In the genomic region with DNA sequence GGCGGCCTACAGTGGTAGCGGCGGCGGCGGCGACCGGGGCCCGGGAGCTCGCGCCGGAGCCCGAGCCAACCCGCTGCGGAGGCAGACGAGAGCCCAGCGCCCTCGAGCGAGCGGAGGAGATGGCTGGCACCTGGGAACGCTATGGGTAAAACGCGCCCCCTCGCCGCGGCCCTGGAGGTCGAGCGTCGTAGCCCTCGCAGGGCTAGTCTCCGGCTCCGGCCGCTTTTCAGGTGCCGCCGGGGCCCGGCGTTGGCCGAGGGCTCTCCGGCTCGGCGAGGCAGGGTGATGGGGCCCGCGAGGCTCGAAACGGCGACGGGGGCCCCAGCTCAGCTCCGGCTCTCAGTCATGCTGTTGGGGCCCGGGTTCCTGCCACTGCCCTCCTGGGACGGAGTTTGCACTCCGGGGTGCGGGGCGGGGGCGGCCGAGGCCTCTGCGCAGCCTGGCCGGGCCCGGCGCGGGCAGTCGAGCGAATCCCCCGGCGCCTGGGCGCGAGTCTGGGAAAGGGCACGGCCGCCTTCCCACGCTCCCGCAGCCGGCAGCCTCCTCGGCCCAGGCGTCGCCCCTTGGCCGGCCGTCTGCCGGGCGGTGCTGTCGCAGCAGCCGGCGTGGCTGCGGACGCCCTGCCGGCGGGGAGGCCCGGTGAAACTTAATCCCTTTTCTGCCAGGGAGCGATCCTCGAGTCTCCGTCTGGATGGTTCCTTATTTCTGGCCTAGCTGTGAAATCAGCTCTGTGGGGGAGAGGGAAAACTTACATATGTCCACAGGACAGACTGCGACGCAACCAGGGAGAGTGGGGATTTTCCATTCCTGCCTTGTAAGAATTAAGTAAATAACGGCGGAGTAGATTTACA, we compare ENCODE assay signal across 8 cellular contexts. TPM values are rescaled to one million over a fixed set of nuclear protein-coding genes. Genes with fewer than 3 reads are reported as not detected.
DNase-seq lines count a peak whose midpoint lies in the region; ATAC-seq and TF ChIP-seq lines count a peak whose summit lies in the region.

No MANE protein-coding gene starts in this region.

- peak; percentile 69 to 82 for ATAC-seq in naive thymus-derived CD8-positive, alpha-beta T cell

- H3K36me3 Mint-ChIP-seq in naive thymus-derived CD8-positive, alpha-beta T cell: no peaks in the 10 kb centered on the region

- TF ChIP-seq CTCF in testis (IDR thresholded peaks at IDR 0.05): no peak

- no peaks in the 10 kb centered on the region for H3K9me3 Mint-ChIP-seq in naive thymus-derived CD8-positive, alpha-beta T cell

- H3K4me1 ChIP-seq in testis: no peaks in the 10 kb centered on the region

- 1% methylated on average over 5 to 37 of the region's 92 CpGs for whole genome bisulfite sequencing in testis, 2 donors

- H3K27me3 Mint-ChIP-seq in naive thymus-derived CD8-positive, alpha-beta T cell: peaks cover 0 to 4% (median 0%) of the 10 kb centered on the region in 5 donors

- peak overlapping the region; percentile 79 to 93 (median 90) for H3K4me3 Mint-ChIP-seq in naive thymus-derived CD8-positive, alpha-beta T cell

- POLR2A ChIA-PET in HEK293T (lab: Yijun Ruan, JAX): interaction anchor here (0.7 to 1.4 kb wide), 3 partner anchors 12 to 51 kb away, joined by 3 to 4 read pairs (median 3); partner anchors contain the start of genes NCBP2L and TSC22D3
- POLR2A ChIA-PET in naive thymus-derived CD8-positive, alpha-beta T cell (lab: Charles Lee): interaction anchor here (0.7 to 3.0 kb wide), 12 partner anchors 12 to 265 kb away, joined by 3 to 18 read pairs (median 5); partner anchors contain the start of genes ATG4A, NCBP2L, PRPS1 and PSMD10

- peaks cover 16 to 55% (median 48%) of the 10 kb centered on the region in 4 donors for H3K4me1 Mint-ChIP-seq in naive thymus-derived CD8-positive, alpha-beta T cell

- no peaks in the 10 kb centered on the region for H3K9me3 ChIP-seq in testis

- intact Hi-C loops in testis (cut with DNase I; ENCODE audit: low total_unique reads): no loop called here

- H3K27ac ChIP-seq in testis: peak overlapping the region; percentile 85 to 88

- CTCF ChIA-PET in HEK293T (lab: Yijun Ruan, JAX): interaction anchor here (1.1 kb wide), 1 partner anchor 24 kb away, joined by 3 read pairs; no protein-coding TSS in a partner anchor

- H3K4me3 ChIP-seq in testis: peak overlapping the region; percentile 47 to 63

- TF ChIP-seq POLR2A in testis (IDR thresholded peaks at IDR 0.05): no peak

- peak overlapping the region; percentile 58 to 95 (median 86) for H3K27ac Mint-ChIP-seq in naive thymus-derived CD8-positive, alpha-beta T cell

- no peaks in the 10 kb centered on the region for H3K36me3 ChIP-seq in testis (ENCODE audit: low read depth, missing control alignments)

- DNase-seq in ELR (ENCODE audit: low read depth) (peak; percentile 41), HEK293T (ENCODE audit: extremely low spot score) (peak; percentile 80), NCI-H2171 treated with DMSO at 0.1 percent for 48 hours (lab: John Stamatoyannopoulos, UW) (peak; percentile 40), activated T-helper 1 cell treated with Interleukin-2 at 50 U/mL for 16 hours (ENCODE audit: low read depth) (peak; percentile 0), fibroblast of gingiva (ENCODE audit: low read depth) (peak; percentile 66), testis (peak; percentile 24), A172 (ENCODE audit: low spot score) (no peak)
- DNase-seq in naive thymus-derived CD8-positive, alpha-beta T cell: peak in 8 of 10 donors; percentile 16 to 67 (median 38)

- no peaks in the 10 kb centered on the region for H3K27me3 ChIP-seq in testis

TF ChIP-seq in HEK293T, 16 proteins besides CTCF, POLR2A, EP300 and RAD21:
- TF ChIP-seq LEF1 (IDR thresholded peaks at IDR 0.05; ENCODE audit: borderline replicate concordance) (peak; percentile 65; the same call in 1 of the 2 replicates), L3MBTL2 (conservative IDR thresholded peaks at IDR 0.05) (peak; percentile 80), CTBP1 (IDR thresholded peaks at IDR 0.05; ENCODE audit: borderline replicate concordance) (no peak)

RNA-seq across cellular contexts. Expression of gene MID2, which starts 0.8 kb away (rescaled TPM):
- 10 to 100 TPM; 19.3 to 20.5 TPM for total RNA-seq in naive thymus-derived CD8-positive, alpha-beta T cell
- 10 to 100 TPM in 1 of 3 donors, 1 to 10 TPM in 2; 5.8 to 12.3 (median 7.1) TPM for polyA plus RNA-seq in naive thymus-derived CD8-positive, alpha-beta T cell
- 10 to 100 TPM; 11.3 to 15.2 TPM for total RNA-seq in testis
- 6.5 TPM for polyA plus RNA-seq in testis (ENCODE audit: insufficient read depth, low read depth, low replicate concordance)
- 5.7 and 6.7 TPM in 2 replicates for total RNA-seq in A172 (2014; rRNA removed; shearing (Covaris generic))

RNA-seq across cellular contexts. Expression of gene NCBP2L, which starts 49.0 kb away (rescaled TPM):
- total RNA-seq in naive thymus-derived CD8-positive, alpha-beta T cell: not detected
- polyA plus RNA-seq in naive thymus-derived CD8-positive, alpha-beta T cell: under 1 TPM in 2 of 3 donors, not detected in 1; 0.17 to 0.21 TPM
- not detected for total RNA-seq in testis
- 4.5 TPM for polyA plus RNA-seq in testis (ENCODE audit: insufficient read depth, low read depth, low replicate concordance)
- not detected in 2 replicates for total RNA-seq in A172 (2014; rRNA removed; shearing (Covaris generic))

RNA-seq across cellular contexts. Expression of gene TSC22D3, which starts 50.9 kb away (rescaled TPM):
- total RNA-seq in naive thymus-derived CD8-positive, alpha-beta T cell: 100 to 1,000 TPM; 196 to 214 TPM
- polyA plus RNA-seq in naive thymus-derived CD8-positive, alpha-beta T cell: 100 to 1,000 TPM; 437 to 997 (median 737) TPM
- total RNA-seq in testis: 100 to 1,000 TPM in 1 of 2 donors, 10 to 100 TPM in 1; 98.4 to 123 TPM
- polyA plus RNA-seq in testis (ENCODE audit: insufficient read depth, low read depth, low replicate concordance): 65.5 TPM
- 6.9 and 7.7 TPM in 2 replicates for total RNA-seq in A172 (2014; rRNA removed; shearing (Covaris generic))

Comparison
In these comparisons a context has a peak if more than half of its experiments do, and no peak if none do; other contexts are left out.
1. RNA of gene TSC22D3, which starts 50.9 kb away (total RNA-seq): 196 to 214 TPM in naive thymus-derived CD8-positive, alpha-beta T cell and 98.4 to 123 TPM in testis; 6.9 to 7.7 TPM in A172; every median in the first group is over 10 times any median in the second.